In genomic region chr10:99761395-99761794, GRCh38 we compare ENCODE assay signal across 31 cellular contexts.
"Had no signal": no experiment of that assay in that cellular context is flagged by ENCODE, and none has a peak within 500 bp of the region (broad histone marks: within the 10 kb centered on the region; RNA-seq: fewer than 3 reads in every experiment).

No MANE protein-coding gene starts in this region.

- H3K27me3 Mint-ChIP-seq: activated naive CD8-positive, alpha-beta T cell treated with anti-CD3 and anti-CD28 coated beads for 36 hours; effector memory CD8-positive, alpha-beta T cell; type B pancreatic cell had no signal

- H3K4me1 ChIP-seq: ascending aorta, heart right ventricle, lower lobe of right lung, uterus had no signal

- H3K4me3 Mint-ChIP-seq: activated naive CD4-positive, alpha-beta T cell treated with anti-CD3 and anti-CD28 coated beads for 36 hours; activated naive CD8-positive, alpha-beta T cell treated with anti-CD3 and anti-CD28 coated beads for 36 hours; activated T-helper 1 cell treated with anti-CD3 and anti-CD28 coated beads, Interleukin-12 subunit alpha, Interleukin-12 subunit beta, Interleukin-2, Interleukin-4 antibody, amounts not matched to agents 30 ng/mL and 10 ng/mL and 1 ng/mL, durations not matched to agents 14 hours and 24 hours and 36 hours; effector memory CD8-positive, alpha-beta T cell; nephron; type B pancreatic cell had no signal

- H3K27me3 ChIP-seq: ascending aorta, brain microvascular endothelial cell, heart right ventricle, left lung, uterus had no signal

- H3K27ac Mint-ChIP-seq: activated naive CD4-positive, alpha-beta T cell treated with anti-CD3 and anti-CD28 coated beads for 36 hours; activated naive CD8-positive, alpha-beta T cell treated with anti-CD3 and anti-CD28 coated beads for 36 hours; activated T-helper 1 cell treated with anti-CD3 and anti-CD28 coated beads, Interleukin-12 subunit alpha, Interleukin-12 subunit beta, Interleukin-2, Interleukin-4 antibody, amounts not matched to agents 30 ng/mL and 10 ng/mL and 1 ng/mL, durations not matched to agents 14 hours and 24 hours and 36 hours; type B pancreatic cell had no signal

- DNase-seq: activated CD4-positive, alpha-beta T cell treated with anti-CD3 and anti-CD28 coated beads for 48 hours; activated CD4-positive, alpha-beta T cell treated with anti-CD3 and anti-CD28 coated beads, Interleukin-2, amount 50 U/mL, for 48 hours; activated CD8-positive, alpha-beta memory T cell treated with anti-CD3 and anti-CD28 coated beads, Interleukin-2, amount 50 U/mL, for 4 hours; activated effector memory CD4-positive, alpha-beta T cell treated with anti-CD3 and anti-CD28 coated beads, Interleukin-2, amount 50 U/mL, for 16 hours; activated naive CD4-positive, alpha-beta T cell treated with anti-CD3 and anti-CD28 coated beads for 36 hours; activated naive CD8-positive, alpha-beta T cell treated with anti-CD3 and anti-CD28 coated beads for 36 hours; activated T-cell treated with anti-CD3 and anti-CD28 coated beads, Interleukin-2, amount 50 U/mL, for 1 hour; brain microvascular endothelial cell; caudate nucleus; cortex of kidney; effector memory CD8-positive, alpha-beta T cell; erythroblast; foreskin fibroblast; heart right ventricle; kidney glomerular epithelial cell; left lung; lower lobe of right lung; mesenchymal stem cell; posterior cingulate gyrus; right cardiac atrium; stimulated activated CD4-positive, alpha-beta T cell treated with anti-CD3 and anti-CD28 coated beads, Interleukin-12 subunit alpha, Interleukin-12 subunit beta, amount 100 ng/mL, for 4 hours; stimulated activated CD4-positive, alpha-beta T cell treated with anti-CD3 and anti-CD28 coated beads, Interleukin-4, amount 100 ng/mL, for 1 hour; stimulated activated naive CD8-positive, alpha-beta T cell treated with anti-CD3 and anti-CD28 coated beads, Interleukin-15, Interleukin-2, amounts not matched to agents 100 U/mL and 50 U/mL, for 24 hours; T-helper 9 cell; uterus had no signal

- H3K27ac ChIP-seq: ascending aorta, brain microvascular endothelial cell, heart right ventricle, left lung, lower lobe of right lung, skin epidermis, uterus, VCaP had no signal

- H3K4me3 ChIP-seq: ascending aorta, heart right ventricle, left lung, lower lobe of right lung, skin epidermis, uterus had no signal

- H3K9me3 Mint-ChIP-seq: type B pancreatic cell had no signal

- H3K9me3 ChIP-seq: left lung, lower lobe of right lung, uterus had no signal

- H3K36me3 ChIP-seq: uterus had no signal

- ATAC-seq: effector memory CD8-positive, alpha-beta T cell; heart right ventricle; left lung; lower lobe of right lung; right cardiac atrium; stimulated activated naive CD8-positive, alpha-beta T cell treated with anti-CD3 and anti-CD28 coated beads, Interleukin-15, Interleukin-2, amounts not matched to agents 100 U/mL and 50 U/mL, for 24 hours had no signal
